Comparison of ENCODE assay signal across 1 cellular context in genomic region chr1:35443768-35444518, GRCh38.
TF ChIP-seq lines count a peak whose summit lies in the region.

No MANE protein-coding gene starts in this region.

TF ChIP-seq in HepG2, 621 proteins besides CTCF, POLR2A, EP300 and RAD21 (continued from another document):
- TF ChIP-seq TFDP1 (CRISPR knock-in tag; IDR thresholded peaks at IDR 0.05; ENCODE audit: borderline replicate concordance) = no peak
- TF ChIP-seq ZNF629 (CRISPR knock-in tag; conservative IDR thresholded peaks at IDR 0.05) = no peak
- TF ChIP-seq ZNF776 (CRISPR knock-in tag; IDR thresholded peaks at IDR 0.05) = no peak
- TF ChIP-seq ZFP37 (CRISPR knock-in tag; IDR thresholded peaks at IDR 0.05; ENCODE audit: borderline replicate concordance) = no peak
- TF ChIP-seq CCAR2 (optimal IDR thresholded peaks at IDR 0.05; ENCODE audit: low read depth, low read length) = no peak
- TF ChIP-seq CERS6 (CRISPR knock-in tag; IDR thresholded peaks at IDR 0.05) = no peak
- TF ChIP-seq ZNF552 (CRISPR knock-in tag; IDR thresholded peaks at IDR 0.05; ENCODE audit: borderline replicate concordance) = no peak
- TF ChIP-seq ZNF83 (CRISPR knock-in tag; IDR thresholded peaks at IDR 0.05; ENCODE audit: borderline replicate concordance) = no peak
- no peak for TF ChIP-seq MYPOP (CRISPR knock-in tag; IDR thresholded peaks at IDR 0.05)
- TF ChIP-seq FOXP1 (IDR thresholded peaks at IDR 0.05) = no peak
- peak; percentile 27; the same call in 1 of the 2 replicates for TF ChIP-seq FOXP1 (CRISPR knock-in tag; IDR thresholded peaks at IDR 0.05)
- no peak for TF ChIP-seq ZNF609 (CRISPR knock-in tag; IDR thresholded peaks at IDR 0.05; ENCODE audit: borderline replicate concordance)
- no peak for TF ChIP-seq POLR2AphosphoS2 (IDR thresholded peaks at IDR 0.05; ENCODE audit: low read depth, low read length)
- no peak for TF ChIP-seq ZNF891 (CRISPR knock-in tag; IDR thresholded peaks at IDR 0.05)
- no peak for TF ChIP-seq ZNF709 (CRISPR knock-in tag; IDR thresholded peaks at IDR 0.05)
- no peak for TF ChIP-seq TOPORS (CRISPR knock-in tag; IDR thresholded peaks at IDR 0.05)
TF ChIP-seq in HepG2: peak in this region for 12.
